19 cellular contexts compared by ENCODE assay signal in the genomic region with DNA sequence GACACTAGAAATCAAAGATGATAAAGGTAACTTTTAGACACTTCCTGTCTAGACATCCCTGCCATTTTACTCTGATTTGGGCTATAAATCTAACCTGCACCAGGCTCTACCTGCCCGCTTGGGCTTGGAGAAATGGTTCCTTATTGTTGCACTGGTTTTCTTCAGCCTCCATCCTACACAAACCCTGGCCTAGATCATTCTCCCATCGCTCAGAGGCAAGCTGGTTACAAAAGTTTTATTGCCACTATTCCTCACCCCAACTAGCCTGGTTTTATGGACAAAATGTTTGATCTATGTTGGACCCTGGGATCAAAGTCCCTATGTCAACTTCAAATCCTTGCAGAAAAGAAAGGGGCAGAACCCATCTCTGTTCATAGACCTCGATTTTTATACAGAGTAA. TPM values are rescaled to one million over a fixed set of nuclear protein-coding genes. Genes with fewer than 3 reads are reported as not detected.
A peak's percentile ranks its signal among the peaks of the same experiment; 100 is the strongest.
DNase-seq lines count a peak whose midpoint lies in the region; ATAC-seq and TF ChIP-seq lines count a peak whose summit lies in the region.
"Had no signal": no experiment of that assay in that cellular context is flagged by ENCODE, and none has a peak within 500 bp of the region (broad histone marks: within the 10 kb centered on the region; RNA-seq: fewer than 3 reads in every experiment).

No MANE protein-coding gene starts in this region.

- H3K4me3 ChIP-seq in OCI-LY1 (ENCODE audit: low read depth, low read length, poor library complexity, severe bottlenecking) (no peak overlapping the region), colonic mucosa (no peak overlapping the region), mucosa of descending colon (no peak overlapping the region)
- H3K4me3 ChIP-seq: GM12878, GM23248 had no signal

- H3K4me2 ChIP-seq in OCI-LY1 (ENCODE audit: low read length) = no peak overlapping the region

- no peaks in the 10 kb centered on the region for H3K9me3 ChIP-seq in OCI-LY1 (ENCODE audit: low read length)
- H3K9me3 ChIP-seq in colonic mucosa = no peaks in the 10 kb centered on the region
- H3K9me3 ChIP-seq in mucosa of descending colon = no peaks in the 10 kb centered on the region

- H3K79me2 ChIP-seq in OCI-LY1 (ENCODE audit: insufficient read depth, low read length) = no peaks in the 10 kb centered on the region

- H3F3A ChIP-seq in OCI-LY1 (ENCODE audit: insufficient read depth, low read length) = no peaks in the 10 kb centered on the region

- peak overlapping the region; percentile 41 for H3K27ac ChIP-seq in OCI-LY1 (ENCODE audit: low read depth, low read length, poor library complexity, severe bottlenecking)
- H3K27ac ChIP-seq in colonic mucosa = no peak overlapping the region
- H3K27ac ChIP-seq: GM23248 had no signal

- ATAC-seq in mucosa of descending colon = peak; percentile 57
- no peak for ATAC-seq in GM19455 (IDR thresholded peaks at IDR 0.05; ENCODE audit: unreplicated experiment)
- no peak for ATAC-seq in GM21825 (IDR thresholded peaks at IDR 0.05; ENCODE audit: unreplicated experiment)
- ATAC-seq: GM12878 had no signal

- intact Hi-C loops in colonic mucosa (cut with DNase I) (no loop called here), mucosa of descending colon (cut with DNase I, micrococcal nuclease) (no loop called here), cardiac septum (cut with DNase I) (no loop called here)

- H3K4me1 ChIP-seq in OCI-LY1 (ENCODE audit: insufficient read depth, low read length, severe bottlenecking) = peaks cover 24% of the 10 kb centered on the region
- H3K4me1 ChIP-seq in colonic mucosa = no peaks in the 10 kb centered on the region
- H3K4me1 ChIP-seq in mucosa of descending colon (ENCODE audit: low read depth) = peaks cover 8% of the 10 kb centered on the region

- no peak for TF ChIP-seq CTCF in OCI-LY1 (IDR thresholded peaks at IDR 0.05; ENCODE audit: low read length)
- TF ChIP-seq CTCF in colonic mucosa (IDR thresholded peaks at IDR 0.05) = no peak
- no peak for TF ChIP-seq CTCF in mucosa of descending colon (IDR thresholded peaks at IDR 0.05)

- DNase-seq in HuH-7 (ENCODE audit: low spot score) = peak; percentile 49
- peak; percentile 49 for DNase-seq in colonic mucosa
- peak in 1 of 3 donors; percentile 11 for DNase-seq in mucosa of descending colon
- no peak for DNase-seq in cardiac septum (ENCODE audit: low spot score)
- no peak for DNase-seq in NCI-H2107 (lab: John Stamatoyannopoulos, UW)
- DNase-seq: C1 segment of cervical spinal cord; Calu3; CD4-positive, alpha-beta memory T cell; COR-L47; DMS53; EL; GDM1; GM23248; H7; HCEC 1CT had no signal

- H3K9ac ChIP-seq in OCI-LY1 (ENCODE audit: low read length) = no peak overlapping the region
- H3K9ac ChIP-seq in colonic mucosa (ENCODE audit: low read depth in 2 of 2, low read length in 2 of 2) = no peak overlapping the region
- H3K9ac ChIP-seq: GM23248 had no signal

- H3K9me2 ChIP-seq in OCI-LY1 (ENCODE audit: low read depth, low read length) = no peaks in the 10 kb centered on the region

- no peaks in the 10 kb centered on the region for H3K27me3 ChIP-seq in OCI-LY1 (ENCODE audit: insufficient read depth, low read length)
- no peaks in the 10 kb centered on the region for H3K27me3 ChIP-seq in colonic mucosa

- H2AFZ ChIP-seq in OCI-LY1 (ENCODE audit: low read length) = peak overlapping the region; percentile 66; the same call in 1 of the 2 replicates
- H2AFZ ChIP-seq: GM23248 had no signal

- no peaks in the 10 kb centered on the region for H4K20me1 ChIP-seq in OCI-LY1 (ENCODE audit: insufficient read depth, low read length)

- H3K36me3 ChIP-seq in OCI-LY1 (ENCODE audit: insufficient read depth, low read length) = no peaks in the 10 kb centered on the region
- H3K36me3 ChIP-seq in colonic mucosa = no peaks in the 10 kb centered on the region
- H3K36me3 ChIP-seq in mucosa of descending colon (ENCODE audit: low read depth) = no peaks in the 10 kb centered on the region

RNA-seq across cellular contexts. Expression of a gene that starts 31.5 kb away (rescaled TPM):
- total RNA-seq in colonic mucosa (10 to 100 TPM; 26.5 to 33.4 TPM), mucosa of descending colon (10 to 100 TPM; 22.5 to 32.1 (median 23.6) TPM), cardiac septum (7.0 TPM)

Comparison
In these comparisons a context has a peak if more than half of its experiments do, and no peak if none do; other contexts are left out.
1. DNase-seq: peak in HuH-7 (single experiment) and colonic mucosa (single experiment); none in cardiac septum (single experiment) and NCI-H2107 (single experiment).